Comparison of ENCODE assay signal across 21 cellular contexts in genomic region chr11:133896028-133896427, GRCh38. TPM values are rescaled to one million over a fixed set of nuclear protein-coding genes. Genes with fewer than 3 reads are reported as not detected.
DNase-seq lines count a peak whose midpoint lies in the region; ATAC-seq and TF ChIP-seq lines count a peak whose summit lies in the region.
"Had no signal": no experiment of that assay in that cellular context is flagged by ENCODE, and none has a peak within 500 bp of the region (broad histone marks: within the 10 kb centered on the region; RNA-seq: fewer than 3 reads in every experiment).

No MANE protein-coding gene starts in this region.

- H3K27ac Mint-ChIP-seq in activated B cell treated with CpG ODN at 0.5 μM for 24 hours (peak overlapping the region; percentile 76), Calu3 (ENCODE audit: unreplicated experiment) (no peak overlapping the region)
- H3K27ac Mint-ChIP-seq: HFFc6, type B pancreatic cell had no signal

- H3K4me3 ChIP-seq in right atrium auricular region, result no peak overlapping the region
- H3K4me3 ChIP-seq in effector memory CD4-positive, alpha-beta T cell (ENCODE audit: insufficient read depth, low read depth, low read length, poor library complexity, severe bottlenecking), result no peak overlapping the region

- H3K9me3 ChIP-seq in right atrium auricular region, result no peaks in the 10 kb centered on the region
- no peaks in the 10 kb centered on the region for H3K9me3 ChIP-seq in effector memory CD4-positive, alpha-beta T cell (ENCODE audit: control insufficient read depth, low read length)

- H3K27me3 Mint-ChIP-seq in activated B cell treated with CpG ODN at 0.5 μM for 24 hours (peaks cover 8% of the 10 kb centered on the region), Calu3 (ENCODE audit: unreplicated experiment) (peaks cover 17% of the 10 kb centered on the region)

- H3K4me1 Mint-ChIP-seq in activated B cell treated with CpG ODN at 0.5 μM for 24 hours, result peaks cover 24% of the 10 kb centered on the region
- H3K4me1 Mint-ChIP-seq in Calu3 (ENCODE audit: low read depth, unreplicated experiment), result no peaks in the 10 kb centered on the region

- CTCF ChIA-PET in activated B cell treated with CpG ODN at 0.5 μM for 24 hours (lab: Charles Lee), result no interaction called here
- CTCF ChIA-PET in Calu3 (lab: Charles Lee), result no interaction called here

- H3K4me1 ChIP-seq in right atrium auricular region, result peaks cover 0 to 6% of the 10 kb centered on the region in 2 donors
- H3K4me1 ChIP-seq in effector memory CD4-positive, alpha-beta T cell (ENCODE audit: control insufficient read depth, insufficient read depth, low read length, poor library complexity, severe bottlenecking), result no peaks in the 10 kb centered on the region

- H3K36me3 Mint-ChIP-seq in activated B cell treated with CpG ODN at 0.5 μM for 24 hours (ENCODE audit: low read depth) (no peaks in the 10 kb centered on the region), Calu3 (ENCODE audit: insufficient read depth, unreplicated experiment) (no peaks in the 10 kb centered on the region)
- H3K36me3 Mint-ChIP-seq: type B pancreatic cell had no signal

- POLR2A ChIA-PET in activated B cell treated with CpG ODN at 0.5 μM for 24 hours (lab: Charles Lee), result no interaction called here

- H3K4me3 Mint-ChIP-seq in activated B cell treated with CpG ODN at 0.5 μM for 24 hours, result no peak overlapping the region
- no peak overlapping the region for H3K4me3 Mint-ChIP-seq in Calu3 (ENCODE audit: low read depth, unreplicated experiment)
- H3K4me3 Mint-ChIP-seq: HFFc6, type B pancreatic cell had no signal

- no peak overlapping the region for H3K27ac ChIP-seq in right atrium auricular region
- H3K27ac ChIP-seq in effector memory CD4-positive, alpha-beta T cell (ENCODE audit: insufficient read depth, low read length, poor library complexity, severe bottlenecking), result no peak overlapping the region
- H3K27ac ChIP-seq: HL-60 had no signal

- ATAC-seq in HG02759 (IDR thresholded peaks at IDR 0.05; ENCODE audit: unreplicated experiment) (peak; percentile 31), activated B cell treated with CpG ODN at 0.5 μM for 24 hours (ENCODE audit: low read depth) (no peak), SK-N-SH treated with all-trans-retinoic acid at 6 μM for 48 hours (no peak)

- BruUV-seq in Calu3 (replicated peaks; lab: Mats Ljungman, UMichigan), result no TSS peak

- intact Hi-C loops in cardiac septum (cut with DNase I), result no loop called here
- intact Hi-C loops in activated B cell treated with CpG ODN at 0.5 μM for 24 hours (cut with micrococcal nuclease), result loop anchor here (5.0 kb wide), 1 partner anchor 61 kb away; the partner anchor contains the start of gene IGSF9B
- intact Hi-C loops in Calu3 (cut with micrococcal nuclease; ENCODE audit: unreplicated experiment), result no loop called here

- TF ChIP-seq CTCF in right atrium auricular region (IDR thresholded peaks at IDR 0.05) (no peak), activated B cell treated with CpG ODN at 0.5 μM for 24 hours (IDR thresholded peaks at IDR 0.05) (no peak), Calu3 (IDR thresholded peaks at IDR 0.05; ENCODE audit: unreplicated experiment) (no peak)

- peak; percentile 34 for DNase-seq in right atrium auricular region (ENCODE audit: low spot score)
- DNase-seq in cardiac septum (ENCODE audit: low spot score), result no peak
- DNase-seq in activated B cell treated with CpG ODN at 0.5 μM for 24 hours, result no peak
- DNase-seq in effector memory CD4-positive, alpha-beta T cell, result no peak
- DNase-seq in pons (ENCODE audit: low spot score), result no peak
- DNase-seq in Calu3, result no peak
- DNase-seq: activated gamma-delta T cell treated with Interleukin-2 at 50 U/mL for 16 hours, DMS 273 treated with DMSO at 0.1 percent for 48 hours, HFFc6, NCI-H1694, NCI-H69, occipital lobe, RPMI8226 had no signal

- no peaks in the 10 kb centered on the region for H3K36me3 ChIP-seq in right atrium auricular region
- no peaks in the 10 kb centered on the region for H3K36me3 ChIP-seq in effector memory CD4-positive, alpha-beta T cell (ENCODE audit: control insufficient read depth, insufficient read depth, low read length)

- no peaks in the 10 kb centered on the region for H3K27me3 ChIP-seq in right atrium auricular region
- no peaks in the 10 kb centered on the region for H3K27me3 ChIP-seq in effector memory CD4-positive, alpha-beta T cell (replicated peaks; ENCODE audit: control insufficient read depth, insufficient read depth, low read length, poor library complexity, severe bottlenecking)

- no peaks in the 10 kb centered on the region for H3K9me3 Mint-ChIP-seq in activated B cell treated with CpG ODN at 0.5 μM for 24 hours
- H3K9me3 Mint-ChIP-seq in Calu3 (ENCODE audit: low read depth, unreplicated experiment), result peaks cover 6% of the 10 kb centered on the region
- H3K9me3 Mint-ChIP-seq: type B pancreatic cell had no signal

TF ChIP-seq in SK-N-SH treated with all-trans-retinoic acid at 6 μM for 48 hours, 23 proteins besides CTCF, POLR2A, EP300 and RAD21:
- TF ChIP-seq TOX (CRISPR knock-in tag; IDR thresholded peaks at IDR 0.05; ENCODE audit: borderline replicate concordance) (no peak), OSR1 (CRISPR knock-in tag; IDR thresholded peaks at IDR 0.05) (no peak), ISL1 (CRISPR knock-in tag; IDR thresholded peaks at IDR 0.05) (no peak), TCF4 (CRISPR knock-in tag; IDR thresholded peaks at IDR 0.05; ENCODE audit: borderline replicate concordance) (no peak), ZNF565 (CRISPR knock-in tag; conservative IDR thresholded peaks at IDR 0.05; ENCODE audit: low read depth) (no peak), ZC3H10 (CRISPR knock-in tag; IDR thresholded peaks at IDR 0.05) (no peak), GLIS3 (CRISPR knock-in tag; IDR thresholded peaks at IDR 0.05) (no peak), ZFP3 (CRISPR knock-in tag; IDR thresholded peaks at IDR 0.05) (no peak), PPARA (CRISPR knock-in tag; IDR thresholded peaks at IDR 0.05; ENCODE audit: borderline replicate concordance) (no peak), TSHZ2 (CRISPR knock-in tag; IDR thresholded peaks at IDR 0.05) (no peak), CREB5 (CRISPR knock-in tag; IDR thresholded peaks at IDR 0.05; ENCODE audit: low read depth) (no peak), PATZ1 (CRISPR knock-in tag; IDR thresholded peaks at IDR 0.05; ENCODE audit: borderline replicate concordance) (no peak)

RNA-seq across cellular contexts. Expression of gene SPATA19, which starts 50.7 kb away (rescaled TPM):
- total RNA-seq in right atrium auricular region (not detected), cardiac septum (not detected), activated B cell treated with CpG ODN at 0.5 μM for 24 hours (not detected in 2 replicates), Calu3 (2022) (not detected in 2 replicates)
- total RNA-seq: fibroblast of villous mesenchyme; HFFc6; LHCN-M2; mesenteric fat pad; occipital lobe; T-helper 2 cell treated with Interferon-gamma antibody and Interleukin-4, amounts not matched to agents 100 ng/mL and 5 ng/mL, for 36 hours had no signal
